1 cellular context compared by ENCODE assay signal in genomic region chr19:5572556-5573286, GRCh38.
TF ChIP-seq lines count a peak whose summit lies in the region.

No MANE protein-coding gene starts in this region.

TF ChIP-seq in HepG2, 621 proteins besides CTCF, POLR2A, EP300 and RAD21:
- TF ChIP-seq REL (CRISPR knock-in tag; conservative IDR thresholded peaks at IDR 0.05), result no peak
- TF ChIP-seq, protein P1, sequence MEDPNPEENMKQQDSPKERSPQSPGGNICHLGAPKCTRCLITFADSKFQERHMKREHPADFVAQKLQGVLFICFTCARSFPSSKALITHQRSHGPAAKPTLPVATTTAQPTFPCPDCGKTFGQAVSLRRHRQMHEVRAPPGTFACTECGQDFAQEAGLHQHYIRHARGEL (CRISPR knock-in tag; IDR thresholded peaks at IDR 0.05), result no peak
- TF ChIP-seq EEA1 (CRISPR knock-in tag; IDR thresholded peaks at IDR 0.05; ENCODE audit: borderline replicate concordance), result no peak
- no peak for TF ChIP-seq RFXANK (CRISPR knock-in tag; IDR thresholded peaks at IDR 0.05)
- TF ChIP-seq, protein P2, sequence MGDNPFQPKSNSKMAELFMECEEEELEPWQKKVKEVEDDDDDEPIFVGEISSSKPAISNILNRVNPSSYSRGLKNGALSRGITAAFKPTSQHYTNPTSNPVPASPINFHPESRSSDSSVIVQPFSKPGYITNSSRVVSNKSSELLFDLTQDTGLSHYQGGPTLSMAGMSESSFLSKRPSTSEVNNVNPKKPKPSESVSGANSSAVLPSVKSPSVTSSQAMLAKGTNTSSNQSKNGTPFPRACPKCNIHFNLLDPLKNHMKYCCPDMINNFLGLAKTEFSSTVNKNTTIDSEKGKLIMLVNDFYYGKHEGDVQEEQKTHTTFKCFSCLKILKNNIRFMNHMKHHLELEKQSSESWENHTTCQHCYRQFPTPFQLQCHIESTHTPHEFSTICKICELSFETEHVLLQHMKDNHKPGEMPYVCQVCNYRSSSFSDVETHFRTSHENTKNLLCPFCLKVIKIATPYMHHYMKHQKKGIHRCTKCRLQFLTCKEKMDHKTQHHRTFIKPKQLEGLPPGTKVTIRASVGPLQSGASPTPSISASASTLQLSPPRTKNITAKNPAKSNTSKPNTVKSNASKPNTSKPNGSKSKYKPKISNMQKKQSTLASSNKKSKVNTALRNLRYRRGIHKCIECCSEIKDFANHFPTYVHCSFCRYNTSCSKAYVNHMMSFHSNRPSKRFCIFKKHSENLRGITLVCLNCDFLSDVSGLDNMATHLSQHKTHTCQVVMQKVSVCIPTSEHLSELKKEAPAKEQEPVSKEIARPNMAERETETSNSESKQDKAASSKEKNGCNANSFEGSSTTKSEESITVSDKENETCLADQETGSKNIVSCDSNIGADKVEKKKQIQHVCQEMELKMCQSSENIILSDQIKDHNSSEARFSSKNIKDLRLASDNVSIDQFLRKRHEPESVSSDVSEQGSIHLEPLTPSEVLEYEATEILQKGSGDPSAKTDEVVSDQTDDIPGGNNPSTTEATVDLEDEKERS (CRISPR knock-in tag; IDR thresholded peaks at IDR 0.05), result no peak
- TF ChIP-seq, protein P3, sequence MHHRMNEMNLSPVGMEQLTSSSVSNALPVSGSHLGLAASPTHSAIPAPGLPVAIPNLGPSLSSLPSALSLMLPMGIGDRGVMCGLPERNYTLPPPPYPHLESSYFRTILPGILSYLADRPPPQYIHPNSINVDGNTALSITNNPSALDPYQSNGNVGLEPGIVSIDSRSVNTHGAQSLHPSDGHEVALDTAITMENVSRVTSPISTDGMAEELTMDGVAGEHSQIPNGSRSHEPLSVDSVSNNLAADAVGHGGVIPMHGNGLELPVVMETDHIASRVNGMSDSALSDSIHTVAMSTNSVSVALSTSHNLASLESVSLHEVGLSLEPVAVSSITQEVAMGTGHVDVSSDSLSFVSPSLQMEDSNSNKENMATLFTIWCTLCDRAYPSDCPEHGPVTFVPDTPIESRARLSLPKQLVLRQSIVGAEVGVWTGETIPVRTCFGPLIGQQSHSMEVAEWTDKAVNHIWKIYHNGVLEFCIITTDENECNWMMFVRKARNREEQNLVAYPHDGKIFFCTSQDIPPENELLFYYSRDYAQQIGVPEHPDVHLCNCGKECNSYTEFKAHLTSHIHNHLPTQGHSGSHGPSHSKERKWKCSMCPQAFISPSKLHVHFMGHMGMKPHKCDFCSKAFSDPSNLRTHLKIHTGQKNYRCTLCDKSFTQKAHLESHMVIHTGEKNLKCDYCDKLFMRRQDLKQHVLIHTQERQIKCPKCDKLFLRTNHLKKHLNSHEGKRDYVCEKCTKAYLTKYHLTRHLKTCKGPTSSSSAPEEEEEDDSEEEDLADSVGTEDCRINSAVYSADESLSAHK (CRISPR knock-in tag; IDR thresholded peaks at IDR 0.05; ENCODE audit: borderline replicate concordance), result no peak
- TF ChIP-seq ZNF777 (CRISPR knock-in tag; IDR thresholded peaks at IDR 0.05), result no peak
- TF ChIP-seq ZBTB1 (CRISPR knock-in tag; IDR thresholded peaks at IDR 0.05; ENCODE audit: borderline replicate concordance), result no peak
- TF ChIP-seq ELF4 (CRISPR knock-in tag; IDR thresholded peaks at IDR 0.05; ENCODE audit: borderline replicate concordance), result no peak
- TF ChIP-seq, protein P4, sequence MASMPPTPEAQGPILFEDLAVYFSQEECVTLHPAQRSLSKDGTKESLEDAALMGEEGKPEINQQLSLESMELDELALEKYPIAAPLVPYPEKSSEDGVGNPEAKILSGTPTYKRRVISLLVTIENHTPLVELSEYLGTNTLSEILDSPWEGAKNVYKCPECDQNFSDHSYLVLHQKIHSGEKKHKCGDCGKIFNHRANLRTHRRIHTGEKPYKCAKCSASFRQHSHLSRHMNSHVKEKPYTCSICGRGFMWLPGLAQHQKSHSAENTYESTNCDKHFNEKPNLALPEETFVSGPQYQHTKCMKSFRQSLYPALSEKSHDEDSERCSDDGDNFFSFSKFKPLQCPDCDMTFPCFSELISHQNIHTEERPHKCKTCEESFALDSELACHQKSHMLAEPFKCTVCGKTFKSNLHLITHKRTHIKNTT (CRISPR knock-in tag; IDR thresholded peaks at IDR 0.05), result no peak
- TF ChIP-seq ZNF546 (CRISPR knock-in tag; conservative IDR thresholded peaks at IDR 0.05), result no peak
- no peak for TF ChIP-seq PTBP1 (IDR thresholded peaks at IDR 0.05; ENCODE audit: low read depth, low read length, poor library complexity, severe bottlenecking)
- TF ChIP-seq SOX13 (IDR thresholded peaks at IDR 0.05), result no peak
- no peak for TF ChIP-seq SOX13 (CRISPR knock-in tag; conservative IDR thresholded peaks at IDR 0.05 in 1 of 2, IDR thresholded peaks at IDR 0.05 in 1 of 2)
- TF ChIP-seq ZNF225 (CRISPR knock-in tag; IDR thresholded peaks at IDR 0.05), result no peak
